1 cellular context compared by ENCODE assay signal in the genomic region with DNA sequence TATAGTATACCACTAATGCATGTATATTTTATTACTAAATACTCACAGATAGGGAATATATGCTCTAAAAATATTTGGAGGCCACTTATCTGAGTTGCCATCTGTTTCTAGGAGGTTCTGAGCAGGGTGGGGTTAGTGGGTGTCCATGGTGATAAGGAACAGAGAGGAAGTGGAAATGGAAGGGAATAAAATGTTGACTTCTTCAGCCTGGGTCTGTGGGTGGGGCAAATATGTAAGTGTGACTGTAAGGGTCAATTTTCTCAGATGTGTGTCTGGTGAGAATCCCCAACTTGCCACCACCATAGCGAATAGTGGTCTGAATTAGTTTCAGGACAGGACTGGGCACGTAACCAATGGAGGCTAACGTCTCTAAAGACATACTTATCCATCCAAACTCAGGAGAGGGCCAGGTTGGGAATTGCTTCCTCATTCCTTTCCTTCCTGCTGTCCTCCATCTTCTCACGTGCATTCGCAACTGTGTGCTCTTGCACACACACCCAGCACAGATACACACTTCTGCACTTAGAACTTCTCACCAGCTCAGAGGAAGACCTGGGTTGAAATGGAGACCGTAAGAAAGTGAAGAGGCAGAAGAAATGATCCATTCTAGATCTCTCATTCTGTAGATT.
TF ChIP-seq lines count a peak whose summit lies in the region.

No MANE protein-coding gene starts in this region.

TF ChIP-seq in H1, 55 proteins besides CTCF, POLR2A, EP300 and RAD21 (continued from another document):
- TF ChIP-seq, protein P1, sequence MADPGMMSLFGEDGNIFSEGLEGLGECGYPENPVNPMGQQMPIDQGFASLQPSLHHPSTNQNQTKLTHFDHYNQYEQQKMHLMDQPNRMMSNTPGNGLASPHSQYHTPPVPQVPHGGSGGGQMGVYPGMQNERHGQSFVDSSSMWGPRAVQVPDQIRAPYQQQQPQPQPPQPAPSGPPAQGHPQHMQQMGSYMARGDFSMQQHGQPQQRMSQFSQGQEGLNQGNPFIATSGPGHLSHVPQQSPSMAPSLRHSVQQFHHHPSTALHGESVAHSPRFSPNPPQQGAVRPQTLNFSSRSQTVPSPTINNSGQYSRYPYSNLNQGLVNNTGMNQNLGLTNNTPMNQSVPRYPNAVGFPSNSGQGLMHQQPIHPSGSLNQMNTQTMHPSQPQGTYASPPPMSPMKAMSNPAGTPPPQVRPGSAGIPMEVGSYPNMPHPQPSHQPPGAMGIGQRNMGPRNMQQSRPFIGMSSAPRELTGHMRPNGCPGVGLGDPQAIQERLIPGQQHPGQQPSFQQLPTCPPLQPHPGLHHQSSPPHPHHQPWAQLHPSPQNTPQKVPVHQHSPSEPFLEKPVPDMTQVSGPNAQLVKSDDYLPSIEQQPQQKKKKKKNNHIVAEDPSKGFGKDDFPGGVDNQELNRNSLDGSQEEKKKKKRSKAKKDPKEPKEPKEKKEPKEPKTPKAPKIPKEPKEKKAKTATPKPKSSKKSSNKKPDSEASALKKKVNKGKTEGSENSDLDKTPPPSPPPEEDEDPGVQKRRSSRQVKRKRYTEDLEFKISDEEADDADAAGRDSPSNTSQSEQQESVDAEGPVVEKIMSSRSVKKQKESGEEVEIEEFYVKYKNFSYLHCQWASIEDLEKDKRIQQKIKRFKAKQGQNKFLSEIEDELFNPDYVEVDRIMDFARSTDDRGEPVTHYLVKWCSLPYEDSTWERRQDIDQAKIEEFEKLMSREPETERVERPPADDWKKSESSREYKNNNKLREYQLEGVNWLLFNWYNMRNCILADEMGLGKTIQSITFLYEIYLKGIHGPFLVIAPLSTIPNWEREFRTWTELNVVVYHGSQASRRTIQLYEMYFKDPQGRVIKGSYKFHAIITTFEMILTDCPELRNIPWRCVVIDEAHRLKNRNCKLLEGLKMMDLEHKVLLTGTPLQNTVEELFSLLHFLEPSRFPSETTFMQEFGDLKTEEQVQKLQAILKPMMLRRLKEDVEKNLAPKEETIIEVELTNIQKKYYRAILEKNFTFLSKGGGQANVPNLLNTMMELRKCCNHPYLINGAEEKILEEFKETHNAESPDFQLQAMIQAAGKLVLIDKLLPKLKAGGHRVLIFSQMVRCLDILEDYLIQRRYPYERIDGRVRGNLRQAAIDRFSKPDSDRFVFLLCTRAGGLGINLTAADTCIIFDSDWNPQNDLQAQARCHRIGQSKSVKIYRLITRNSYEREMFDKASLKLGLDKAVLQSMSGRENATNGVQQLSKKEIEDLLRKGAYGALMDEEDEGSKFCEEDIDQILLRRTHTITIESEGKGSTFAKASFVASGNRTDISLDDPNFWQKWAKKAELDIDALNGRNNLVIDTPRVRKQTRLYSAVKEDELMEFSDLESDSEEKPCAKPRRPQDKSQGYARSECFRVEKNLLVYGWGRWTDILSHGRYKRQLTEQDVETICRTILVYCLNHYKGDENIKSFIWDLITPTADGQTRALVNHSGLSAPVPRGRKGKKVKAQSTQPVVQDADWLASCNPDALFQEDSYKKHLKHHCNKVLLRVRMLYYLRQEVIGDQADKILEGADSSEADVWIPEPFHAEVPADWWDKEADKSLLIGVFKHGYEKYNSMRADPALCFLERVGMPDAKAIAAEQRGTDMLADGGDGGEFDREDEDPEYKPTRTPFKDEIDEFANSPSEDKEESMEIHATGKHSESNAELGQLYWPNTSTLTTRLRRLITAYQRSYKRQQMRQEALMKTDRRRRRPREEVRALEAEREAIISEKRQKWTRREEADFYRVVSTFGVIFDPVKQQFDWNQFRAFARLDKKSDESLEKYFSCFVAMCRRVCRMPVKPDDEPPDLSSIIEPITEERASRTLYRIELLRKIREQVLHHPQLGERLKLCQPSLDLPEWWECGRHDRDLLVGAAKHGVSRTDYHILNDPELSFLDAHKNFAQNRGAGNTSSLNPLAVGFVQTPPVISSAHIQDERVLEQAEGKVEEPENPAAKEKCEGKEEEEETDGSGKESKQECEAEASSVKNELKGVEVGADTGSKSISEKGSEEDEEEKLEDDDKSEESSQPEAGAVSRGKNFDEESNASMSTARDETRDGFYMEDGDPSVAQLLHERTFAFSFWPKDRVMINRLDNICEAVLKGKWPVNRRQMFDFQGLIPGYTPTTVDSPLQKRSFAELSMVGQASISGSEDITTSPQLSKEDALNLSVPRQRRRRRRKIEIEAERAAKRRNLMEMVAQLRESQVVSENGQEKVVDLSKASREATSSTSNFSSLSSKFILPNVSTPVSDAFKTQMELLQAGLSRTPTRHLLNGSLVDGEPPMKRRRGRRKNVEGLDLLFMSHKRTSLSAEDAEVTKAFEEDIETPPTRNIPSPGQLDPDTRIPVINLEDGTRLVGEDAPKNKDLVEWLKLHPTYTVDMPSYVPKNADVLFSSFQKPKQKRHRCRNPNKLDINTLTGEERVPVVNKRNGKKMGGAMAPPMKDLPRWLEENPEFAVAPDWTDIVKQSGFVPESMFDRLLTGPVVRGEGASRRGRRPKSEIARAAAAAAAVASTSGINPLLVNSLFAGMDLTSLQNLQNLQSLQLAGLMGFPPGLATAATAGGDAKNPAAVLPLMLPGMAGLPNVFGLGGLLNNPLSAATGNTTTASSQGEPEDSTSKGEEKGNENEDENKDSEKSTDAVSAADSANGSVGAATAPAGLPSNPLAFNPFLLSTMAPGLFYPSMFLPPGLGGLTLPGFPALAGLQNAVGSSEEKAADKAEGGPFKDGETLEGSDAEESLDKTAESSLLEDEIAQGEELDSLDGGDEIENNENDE (IDR thresholded peaks at IDR 0.05; ENCODE audit: insufficient replicate concordance, low read length): no peak
- TF ChIP-seq RFX5 (IDR thresholded peaks at IDR 0.05; ENCODE audit: borderline replicate concordance, low read depth, low read length): no peak
- no peak for TF ChIP-seq CBX5 (IDR thresholded peaks at IDR 0.05; ENCODE audit: low read depth, low read length)
- no peak for TF ChIP-seq CHD1 (IDR thresholded peaks at IDR 0.05; ENCODE audit: low read depth, low read length)
- TF ChIP-seq POU5F1 (IDR thresholded peaks at IDR 0.05; ENCODE audit: low read depth, low read length): no peak
- TF ChIP-seq, protein P2, sequence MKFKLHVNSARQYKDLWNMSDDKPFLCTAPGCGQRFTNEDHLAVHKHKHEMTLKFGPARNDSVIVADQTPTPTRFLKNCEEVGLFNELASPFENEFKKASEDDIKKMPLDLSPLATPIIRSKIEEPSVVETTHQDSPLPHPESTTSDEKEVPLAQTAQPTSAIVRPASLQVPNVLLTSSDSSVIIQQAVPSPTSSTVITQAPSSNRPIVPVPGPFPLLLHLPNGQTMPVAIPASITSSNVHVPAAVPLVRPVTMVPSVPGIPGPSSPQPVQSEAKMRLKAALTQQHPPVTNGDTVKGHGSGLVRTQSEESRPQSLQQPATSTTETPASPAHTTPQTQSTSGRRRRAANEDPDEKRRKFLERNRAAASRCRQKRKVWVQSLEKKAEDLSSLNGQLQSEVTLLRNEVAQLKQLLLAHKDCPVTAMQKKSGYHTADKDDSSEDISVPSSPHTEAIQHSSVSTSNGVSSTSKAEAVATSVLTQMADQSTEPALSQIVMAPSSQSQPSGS (IDR thresholded peaks at IDR 0.05; ENCODE audit: low read length): no peak
- TF ChIP-seq FOSL1 (IDR thresholded peaks at IDR 0.05; ENCODE audit: insufficient read depth, low read depth, low read length): no peak
- no peak for TF ChIP-seq SP2 (IDR thresholded peaks at IDR 0.05; ENCODE audit: low read length)
